20 cellular contexts compared by ENCODE assay signal in the genomic region with DNA sequence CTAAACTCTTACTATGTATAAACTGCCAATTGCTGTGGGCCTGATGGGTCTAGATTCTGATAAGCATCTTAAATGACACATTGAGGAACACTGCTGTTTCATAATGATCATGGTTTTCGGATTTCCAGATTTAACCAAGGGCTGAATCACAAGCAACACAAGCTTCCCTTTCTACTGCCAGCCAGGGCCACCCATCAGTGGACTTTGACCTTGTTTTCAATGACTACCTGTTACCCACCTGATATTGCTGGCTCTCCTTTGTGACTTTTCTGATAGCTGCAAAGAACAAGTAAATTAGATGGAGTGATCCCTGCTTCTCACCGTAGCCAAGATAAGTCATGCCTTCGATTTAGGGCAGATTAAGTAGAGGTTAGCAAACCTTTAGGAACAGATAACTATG.
DNase-seq lines count a peak whose midpoint lies in the region; ATAC-seq and TF ChIP-seq lines count a peak whose summit lies in the region.
"Had no signal": no experiment of that assay in that cellular context is flagged by ENCODE, and none has a peak within 500 bp of the region (broad histone marks: within the 10 kb centered on the region; RNA-seq: fewer than 3 reads in every experiment).

No MANE protein-coding gene starts in this region.

- no peaks in the 10 kb centered on the region for H3K23me2 ChIP-seq in H9 (ENCODE audit: insufficient read length, low read depth, low read length, poor library complexity, severe bottlenecking)

- no peak overlapping the region for H3K27ac ChIP-seq in endodermal cell (ENCODE audit: low read depth, low read length)
- H3K27ac ChIP-seq in H9 (ENCODE audit: insufficient read length, low read depth, low read length): no peak overlapping the region
- H3K27ac ChIP-seq: 22Rv1, BLaER1, C4-2B had no signal

- 67 to 74% methylated on average over 2 to 3 of the region's 3 CpGs for WGBS in endodermal cell (ENCODE audit: insufficient coverage in 1 of 2, insufficient read length in 1 of 2), 2 experiments
- WGBS in H9 (ENCODE audit: extremely low coverage, insufficient read length, low lambda C conversion rate): no CpG with 5 or more reads among the region's 3 CpGs

- ATAC-seq in GM18868 (IDR thresholded peaks at IDR 0.05; ENCODE audit: unreplicated experiment): no peak
- ATAC-seq: CD8-positive, alpha-beta T cell; GM23338 had no signal

- no peak overlapping the region for H3K14ac ChIP-seq in H9 (ENCODE audit: insufficient read depth, low read length)

- H3K79me2 ChIP-seq in H9 (ENCODE audit: insufficient read depth, low read length): no peaks in the 10 kb centered on the region

- H3K4me3 ChIP-seq in endodermal cell (ENCODE audit: low read length): peak overlapping the region; percentile 54
- H3K4me3 ChIP-seq: BLaER1, GM23338, HAP-1 had no signal

- no peak overlapping the region for H2BK20ac ChIP-seq in H9 (ENCODE audit: low read depth, low read length, poor library complexity, severe bottlenecking)

- no peak overlapping the region for H3K23ac ChIP-seq in H9 (ENCODE audit: insufficient read length, low read depth, low read length)

- no peak overlapping the region for H4K91ac ChIP-seq in H9 (ENCODE audit: insufficient read length, low read depth, low read length)

- no peak overlapping the region for H3T11ph ChIP-seq in H9 (ENCODE audit: low read length)

- H2BK12ac ChIP-seq in H9 (ENCODE audit: insufficient read length, low read depth, low read length): no peak overlapping the region

- H3K36me3 Mint-ChIP-seq in endodermal cell (ENCODE audit: low read depth): no peaks in the 10 kb centered on the region
- no peaks in the 10 kb centered on the region for H3K36me3 Mint-ChIP-seq in H9 (ENCODE audit: insufficient read depth in 1 of 3, low read depth in 3 of 3)
- H3K36me3 Mint-ChIP-seq: CD4-positive, CD25-positive, alpha-beta regulatory T cell; CD8-positive, alpha-beta T cell had no signal

- no peak overlapping the region for H3K4ac ChIP-seq in H9 (ENCODE audit: low read depth, low read length)

- no peak overlapping the region for H2BK5ac ChIP-seq in H9 (ENCODE audit: insufficient read length, low read length)

- H3K27me3 Mint-ChIP-seq in endodermal cell (ENCODE audit: insufficient read depth) (peaks cover 46% of the 10 kb centered on the region), H9 (ENCODE audit: low read depth) (peaks cover 39% of the 10 kb centered on the region)
- H3K27me3 Mint-ChIP-seq: B cell; CD4-positive, CD25-positive, alpha-beta regulatory T cell had no signal

- no peaks in the 10 kb centered on the region for H4K20me1 ChIP-seq in H9 (ENCODE audit: control insufficient read depth, insufficient read depth, insufficient read length)
- H4K20me1 ChIP-seq: BLaER1 had no signal

- H3K27me3 ChIP-seq in endodermal cell (ENCODE audit: control insufficient read depth, insufficient read depth, low read length, poor library complexity, severe bottlenecking) (peaks cover 80% of the 10 kb centered on the region), H9 (ENCODE audit: insufficient read depth, low read length) (no peaks in the 10 kb centered on the region; the same call in 1 of the 2 replicates)
- H3K27me3 ChIP-seq: BLaER1 had no signal

- H3K4me3 Mint-ChIP-seq in endodermal cell (peak overlapping the region; percentile 3), H9 (no peak overlapping the region)
- H3K4me3 Mint-ChIP-seq: B cell; CD4-positive, CD25-positive, alpha-beta regulatory T cell; CD8-positive, alpha-beta T cell; GM23338; HFFc6 had no signal

- no peak overlapping the region for H4K5ac ChIP-seq in H9 (ENCODE audit: insufficient read length, low read depth, low read length)

- no peak overlapping the region for H3K56ac ChIP-seq in H9 (ENCODE audit: insufficient read length, low read depth, low read length)

- H3K4me1 Mint-ChIP-seq in endodermal cell: peaks cover 16% of the 10 kb centered on the region
- peaks cover 7 to 10% of the 10 kb centered on the region in 2 experiments; a peak in 3 of 4 replicates for H3K4me1 Mint-ChIP-seq in H9
- H3K4me1 Mint-ChIP-seq: B cell; CD4-positive, CD25-positive, alpha-beta regulatory T cell had no signal

- H3K9me3 ChIP-seq in endodermal cell (ENCODE audit: control insufficient read depth, low read length) (no peaks in the 10 kb centered on the region), H9 (ENCODE audit: control insufficient read depth, low read depth, low read length) (no peaks in the 10 kb centered on the region)
- H3K9me3 ChIP-seq: BLaER1, Caco-2, HAP-1 had no signal

- no peak overlapping the region for H2AK5ac ChIP-seq in H9 (ENCODE audit: insufficient read length, low read length)

- no peak overlapping the region for H3K4me2 ChIP-seq in H9 (ENCODE audit: insufficient read depth, insufficient read length, low read length)
- H3K4me2 ChIP-seq: BLaER1, GM23338 had no signal

- TF ChIP-seq CTCF in endodermal cell (conservative IDR thresholded peaks at IDR 0.05): no peak
- no peak for TF ChIP-seq CTCF in H9 (conservative IDR thresholded peaks at IDR 0.05)

- no peaks in the 10 kb centered on the region for H3K9me3 Mint-ChIP-seq in endodermal cell
- no peaks in the 10 kb centered on the region for H3K9me3 Mint-ChIP-seq in H9
- H3K9me3 Mint-ChIP-seq: CD8-positive, alpha-beta T cell; GM23338; HFFc6 had no signal

- H3K27ac Mint-ChIP-seq in endodermal cell (no peak overlapping the region), H9 (no peak overlapping the region)
- H3K27ac Mint-ChIP-seq: B cell; CD4-positive, CD25-positive, alpha-beta regulatory T cell; CD8-positive, alpha-beta T cell; GM23338; HFFc6 had no signal

- DNase-seq in DMS53 (lab: John Stamatoyannopoulos, UW): peak; percentile 6
- DNase-seq in DMS53 treated with DMSO at 0.1 percent for 48 hours (lab: John Stamatoyannopoulos, UW; ENCODE audit: unreplicated experiment): no peak
- peak; percentile 40 for DNase-seq in LoVo (ENCODE audit: low spot score)
- DNase-seq in endodermal cell: no peak
- peak; percentile 38 for DNase-seq in mucosa of gallbladder (ENCODE audit: low spot score)
- DNase-seq in H9: no peak
- no peak for DNase-seq in NCI-H2171 treated with DMSO at 0.1 percent for 48 hours (lab: John Stamatoyannopoulos, UW)
- DNase-seq: Caco-2; CD4-positive, CD25-positive, alpha-beta regulatory T cell; CD8-positive, alpha-beta T cell; DMS 273 treated with DMSO at 0.1 percent for 48 hours; DND-41; HFFc6 had no signal

- H3K18ac ChIP-seq in H9 (ENCODE audit: insufficient read length, low read depth, low read length): no peak overlapping the region

- no peak overlapping the region for H4K8ac ChIP-seq in H9 (replicated peaks; ENCODE audit: insufficient read length, low read depth, low read length)

- H3K9ac ChIP-seq in endodermal cell (ENCODE audit: extremely low read depth, low read length, poor library complexity, severe bottlenecking) (no peak overlapping the region), H9 (ENCODE audit: extremely low read depth, insufficient read length, low read length) (no peak overlapping the region)
- H3K9ac ChIP-seq: BLaER1 had no signal

- no peak overlapping the region for H2AFZ ChIP-seq in H9 (ENCODE audit: low read length)
- H2AFZ ChIP-seq: GM23338 had no signal

- no peaks in the 10 kb centered on the region for H3K79me1 ChIP-seq in H9 (ENCODE audit: insufficient read depth, low read depth, low read length, poor library complexity, severe bottlenecking)

- H2BK15ac ChIP-seq in H9 (ENCODE audit: low read depth, low read length): no peak overlapping the region

- H3K4me1 ChIP-seq in endodermal cell (ENCODE audit: control insufficient read depth, insufficient read depth, low read length): no peaks in the 10 kb centered on the region
- no peaks in the 10 kb centered on the region for H3K4me1 ChIP-seq in H9 (ENCODE audit: insufficient read depth, low read length)
- H3K4me1 ChIP-seq: BLaER1, Caco-2 had no signal

- H2BK120ac ChIP-seq in H9 (ENCODE audit: low read depth, low read length, poor library complexity, severe bottlenecking): no peak overlapping the region

- H3K36me3 ChIP-seq in endodermal cell (ENCODE audit: control insufficient read depth, insufficient read depth, low read length): no peaks in the 10 kb centered on the region
- H3K36me3 ChIP-seq: BLaER1, HAP-1 had no signal

Comparison
In these comparisons a context has a peak if more than half of its experiments do, and no peak if none do; other contexts are left out.
1. DNase-seq: peak in DMS53 (single experiment), LoVo (single experiment) and mucosa of gallbladder (single experiment); none in DMS53 treated with DMSO at 0.1 percent for 48 hours (single experiment), endodermal cell (single experiment), H9 (single experiment) and NCI-H2171 treated with DMSO at 0.1 percent for 48 hours (single experiment).